Comparison of ENCODE assay signal across 8 cellular contexts in the genomic region with DNA sequence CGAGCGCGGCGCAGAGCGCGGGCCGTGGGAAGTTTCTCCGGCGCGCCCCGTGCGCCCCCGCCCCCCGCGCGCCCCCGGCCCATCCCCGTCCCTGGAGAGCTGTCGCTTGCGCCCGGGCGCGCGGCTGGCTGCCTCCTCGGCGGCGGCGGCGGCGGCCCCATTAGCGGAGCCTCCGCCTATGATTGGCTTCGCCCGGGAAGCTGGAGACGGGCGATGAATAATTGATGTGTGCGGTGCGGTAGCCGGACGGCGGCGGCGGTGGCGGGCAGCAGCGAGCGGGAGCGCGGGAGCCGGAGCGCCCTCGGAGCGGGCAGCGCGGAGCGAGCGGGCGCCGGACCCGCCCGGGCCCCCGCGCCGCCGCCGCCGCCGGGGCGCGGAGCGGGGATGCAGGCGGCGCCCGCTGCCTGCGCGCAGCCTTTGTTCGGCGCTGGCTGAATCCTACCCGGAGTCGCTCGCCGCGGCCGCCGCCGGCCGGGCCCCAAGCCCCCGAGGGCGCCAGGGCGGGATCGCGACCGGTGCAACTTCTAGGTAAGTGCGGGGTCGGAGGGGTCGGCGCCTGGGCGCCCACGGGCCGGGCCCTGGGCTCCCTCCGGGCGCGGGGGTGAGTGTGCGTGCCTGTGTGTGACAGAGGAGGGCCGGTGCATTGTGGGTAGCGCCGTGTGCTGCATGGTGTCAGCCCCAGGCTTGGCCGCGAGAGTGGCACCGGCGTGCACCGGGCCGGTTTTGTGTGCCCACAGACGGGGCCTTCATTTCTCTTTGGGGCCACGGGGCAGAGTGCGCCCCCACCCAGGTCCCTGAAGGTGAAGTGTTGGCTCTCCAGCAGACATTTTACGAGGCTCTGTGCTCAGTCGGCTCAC.
DNase-seq lines count a peak whose midpoint lies in the region; ATAC-seq and TF ChIP-seq lines count a peak whose summit lies in the region.

No MANE protein-coding gene starts in this region.

- TF ChIP-seq POLR2A in Raji (IDR thresholded peaks at IDR 0.05; ENCODE audit: insufficient read depth, low read depth, low read length), result peak; percentile 78

- peak overlapping the region; percentile 53; the same call in 1 of the 2 replicates for H3K9ac ChIP-seq in iPS-20b (ENCODE audit: low read depth, low read length)

- H3K27ac ChIP-seq in iPS-20b (ENCODE audit: low read length), result no peak overlapping the region

- peak; percentile 44 for ATAC-seq in HG03039 (IDR thresholded peaks at IDR 0.05; ENCODE audit: unreplicated experiment)

- H3K4me3 ChIP-seq in iPS-20b (ENCODE audit: low read length), result peak overlapping the region; percentile 66; the same call in 1 of the 2 replicates

- peak; percentile 45 for DNase-seq in SKM-1 treated with dmso at 0.1 percent for 144 hours (lab: John Stamatoyannopoulos, UW; ENCODE audit: unreplicated experiment)
- DNase-seq in SKM-1 (lab: John Stamatoyannopoulos, UW; ENCODE audit: unreplicated experiment), result no peak
- peak; percentile 21 for DNase-seq in amniotic stem cell (lab: John Stamatoyannopoulos, UW)
- peak; percentile 61 for DNase-seq in stimulated activated CD4-positive, alpha-beta T cell treated with anti-CD3 and anti-CD28 coated beads, Interleukin-12 subunit alpha, Interleukin-12 subunit beta, amount 100 ng/mL, for 4 hours
- DNase-seq in NCI-H2107 treated with DMSO at 0.1 percent for 48 hours (lab: John Stamatoyannopoulos, UW; ENCODE audit: unreplicated experiment), result no peak

- H3K4me1 ChIP-seq in iPS-20b (ENCODE audit: insufficient read depth, low read length), result peaks cover 32% of the 10 kb centered on the region

- H3K36me3 ChIP-seq in iPS-20b (ENCODE audit: insufficient read depth, low read depth, low read length), result no peaks in the 10 kb centered on the region

- H3K27me3 ChIP-seq in iPS-20b (ENCODE audit: insufficient read depth, low read length), result peaks cover 55% of the 10 kb centered on the region

- no peaks in the 10 kb centered on the region for H3K9me3 ChIP-seq in iPS-20b (ENCODE audit: insufficient read depth, low read depth, low read length)

Comparison
In these comparisons a context has a peak if more than half of its experiments do, and no peak if none do; other contexts are left out.
1. DNase-seq: peak in SKM-1 treated with dmso at 0.1 percent for 144 hours (single experiment), amniotic stem cell (single experiment) and stimulated activated CD4-positive, alpha-beta T cell treated with anti-CD3 and anti-CD28 coated beads, Interleukin-12 subunit alpha, Interleukin-12 subunit beta, amount 100 ng/mL, for 4 hours (single experiment); none in SKM-1 (single experiment) and NCI-H2107 treated with DMSO at 0.1 percent for 48 hours (single experiment).